1 cellular context compared by ENCODE assay signal in the genomic region with DNA sequence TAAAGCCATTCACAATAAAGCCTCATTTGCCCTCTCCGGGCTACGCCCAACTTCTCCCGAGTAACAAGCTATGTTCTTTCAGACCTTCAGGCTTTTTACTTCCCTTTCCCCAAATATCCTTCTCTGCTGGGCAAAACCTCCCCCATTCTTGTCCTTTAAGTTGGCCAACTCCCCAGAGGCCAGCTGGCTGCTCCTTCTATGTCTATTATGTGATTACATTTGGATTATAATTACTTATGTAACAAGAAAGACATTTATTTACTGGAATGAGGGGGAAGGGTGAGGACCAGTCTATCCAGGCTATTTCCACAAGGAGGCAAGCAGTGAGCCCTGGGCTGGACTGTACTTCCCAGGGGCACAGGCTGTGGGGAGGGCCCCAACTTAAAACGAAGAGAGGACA.
TF ChIP-seq lines count a peak whose summit lies in the region.

No MANE protein-coding gene starts in this region.

TF ChIP-seq in HepG2, 621 proteins besides CTCF, POLR2A, EP300 and RAD21 (continued from another document):
- TF ChIP-seq, protein P1, sequence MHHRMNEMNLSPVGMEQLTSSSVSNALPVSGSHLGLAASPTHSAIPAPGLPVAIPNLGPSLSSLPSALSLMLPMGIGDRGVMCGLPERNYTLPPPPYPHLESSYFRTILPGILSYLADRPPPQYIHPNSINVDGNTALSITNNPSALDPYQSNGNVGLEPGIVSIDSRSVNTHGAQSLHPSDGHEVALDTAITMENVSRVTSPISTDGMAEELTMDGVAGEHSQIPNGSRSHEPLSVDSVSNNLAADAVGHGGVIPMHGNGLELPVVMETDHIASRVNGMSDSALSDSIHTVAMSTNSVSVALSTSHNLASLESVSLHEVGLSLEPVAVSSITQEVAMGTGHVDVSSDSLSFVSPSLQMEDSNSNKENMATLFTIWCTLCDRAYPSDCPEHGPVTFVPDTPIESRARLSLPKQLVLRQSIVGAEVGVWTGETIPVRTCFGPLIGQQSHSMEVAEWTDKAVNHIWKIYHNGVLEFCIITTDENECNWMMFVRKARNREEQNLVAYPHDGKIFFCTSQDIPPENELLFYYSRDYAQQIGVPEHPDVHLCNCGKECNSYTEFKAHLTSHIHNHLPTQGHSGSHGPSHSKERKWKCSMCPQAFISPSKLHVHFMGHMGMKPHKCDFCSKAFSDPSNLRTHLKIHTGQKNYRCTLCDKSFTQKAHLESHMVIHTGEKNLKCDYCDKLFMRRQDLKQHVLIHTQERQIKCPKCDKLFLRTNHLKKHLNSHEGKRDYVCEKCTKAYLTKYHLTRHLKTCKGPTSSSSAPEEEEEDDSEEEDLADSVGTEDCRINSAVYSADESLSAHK (CRISPR knock-in tag; IDR thresholded peaks at IDR 0.05; ENCODE audit: borderline replicate concordance), result no peak
- TF ChIP-seq CEBPB (IDR thresholded peaks at IDR 0.05; ENCODE audit: borderline replicate concordance, low read depth, low read length) (no peak), JUNB (CRISPR knock-in tag; IDR thresholded peaks at IDR 0.05; ENCODE audit: borderline replicate concordance) (no peak), SPEN (CRISPR knock-in tag; IDR thresholded peaks at IDR 0.05; ENCODE audit: low read depth) (no peak)
